ENCODE assay signal across 16 cellular contexts in the genomic region with DNA sequence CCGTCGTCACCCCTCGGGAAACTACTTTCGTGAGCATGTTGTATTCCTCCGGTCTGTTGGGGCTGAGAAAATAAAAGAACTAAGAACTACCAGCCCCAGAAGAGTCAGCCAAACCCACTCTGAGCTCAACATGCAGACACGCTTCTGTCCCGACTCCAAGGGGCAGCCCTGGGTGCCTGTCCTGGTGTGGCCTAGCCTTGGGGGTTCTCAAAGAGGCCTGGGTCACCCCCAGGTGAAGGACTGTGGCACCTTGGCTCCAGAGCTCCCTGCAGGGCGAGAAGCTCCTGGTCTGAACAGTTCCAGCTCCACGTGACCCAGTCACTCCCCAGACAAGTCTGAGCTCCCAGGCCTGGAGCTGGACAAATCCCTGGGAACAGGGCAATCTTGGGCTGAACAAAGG.
"Had no signal": no experiment of that assay in that cellular context is flagged by ENCODE, and none has a peak within 500 bp of the region (broad histone marks: within the 10 kb centered on the region; RNA-seq: fewer than 3 reads in every experiment).

No MANE protein-coding gene starts in this region.

- DNase-seq: natural killer cell, ovary, psoas muscle, right cardiac atrium, spleen, tibial artery had no signal

- H3K36me3 ChIP-seq: neural progenitor cell, neutrophil, ovary, right lobe of liver, suprapubic skin, tibial artery, vagina had no signal

- H3K79me2 ChIP-seq: parathyroid adenoma had no signal

- H3K9me3 ChIP-seq: neutrophil, ovary, psoas muscle, right lobe of liver, spleen, suprapubic skin, testis, tibial artery, upper lobe of left lung, vagina had no signal

- H3K27me3 ChIP-seq: neural progenitor cell, neutrophil, ovary, right lobe of liver, suprapubic skin, testis, tibial artery, upper lobe of left lung, vagina had no signal

- H3K4me2 ChIP-seq: neural progenitor cell, smooth muscle cell had no signal

- H3K4me3 ChIP-seq: neural progenitor cell, ovary, psoas muscle, right lobe of liver, skin epidermis, smooth muscle cell, spleen, suprapubic skin, testis, tibial artery, upper lobe of left lung, vagina had no signal

- H3K4me1 ChIP-seq: neural progenitor cell, parathyroid adenoma, psoas muscle, suprapubic skin, testis, tibial artery, vagina had no signal

- H3K9ac ChIP-seq: neural progenitor cell, parathyroid adenoma had no signal

- H3K27ac ChIP-seq: neural progenitor cell, neutrophil, ovary, parathyroid adenoma, psoas muscle, right lobe of liver, skin epidermis, spleen, suprapubic skin, testis, tibial artery, upper lobe of left lung, vagina had no signal

- H2AFZ ChIP-seq: neural progenitor cell had no signal
